In genomic region chr4:126961661-126962060, GRCh38 we compare ENCODE assay signal across 34 cellular contexts.
"Had no signal": no experiment of that assay in that cellular context is flagged by ENCODE, and none has a peak within 500 bp of the region (broad histone marks: within the 10 kb centered on the region; RNA-seq: fewer than 3 reads in every experiment).

No MANE protein-coding gene starts in this region.

- FAIRE-seq: astrocyte, TTC549 had no signal

- DNase-seq: activated B cell treated with CpG ODN at 0.5 μM for 24 hours; activated CD4-positive, alpha-beta memory T cell treated with anti-CD3 and anti-CD28 coated beads for 36 hours; activated CD4-positive, alpha-beta T cell treated with anti-CD3 and anti-CD28 coated beads for 4 hours; activated CD4-positive, alpha-beta T cell treated with anti-CD3 and anti-CD28 coated beads, Interleukin-2, amount 10 ng/mL, durations not matched to agents 24 days and 14 days; activated CD4-positive, alpha-beta T cell treated with anti-CD3 and anti-CD28 coated beads, Interleukin-2, amount 50 U/mL, for 1 hour; activated CD4-positive, alpha-beta T cell treated with anti-CD3 and anti-CD28 coated beads, Interleukin-2, amount 50 U/mL, for 4 hours; activated CD4-positive, CD25-positive, alpha-beta regulatory T cell treated with anti-CD3 and anti-CD28 coated beads, Interleukin-2, amount 50 U/mL, for 72 hours; activated CD8-positive, alpha-beta memory T cell treated with anti-CD3 and anti-CD28 coated beads, Interleukin-2, amount 50 U/mL, for 4 hours; activated CD8-positive, alpha-beta T cell treated with anti-CD3 and anti-CD28 coated beads for 36 hours; activated effector memory CD4-positive, alpha-beta T cell treated with anti-CD3 and anti-CD28 coated beads, Interleukin-2, amount 50 U/mL, for 16 hours; activated gamma-delta T cell treated with Interleukin-2 at 50 U/mL for 16 hours; activated naive CD4-positive, alpha-beta T cell; activated naive CD4-positive, alpha-beta T cell treated with anti-CD3 and anti-CD28 coated beads for 36 hours; activated naive CD4-positive, alpha-beta T cell treated with anti-CD3 and anti-CD28 coated beads, Interleukin-2, amount 50 U/mL, for 16 hours; activated naive CD8-positive, alpha-beta T cell treated with anti-CD3 and anti-CD28 coated beads for 36 hours; activated T-cell treated with anti-CD3 and anti-CD28 coated beads for 4 hours; activated T-cell treated with anti-CD3 and anti-CD28 coated beads, Interleukin-2, amount 50 U/mL, for 1 hour; activated T-cell treated with anti-CD3 and anti-CD28 coated beads, Interleukin-2, amount 50 U/mL, for 4 hours; activated T-cell treated with anti-CD3 and anti-CD28 coated beads, Interleukin-2, amount 50 U/mL, for 72 hours; adrenal gland; amniotic stem cell; aorta; body of pancreas; brain microvascular endothelial cell; central memory CD4-positive, alpha-beta T cell; T-helper 1 cell; T-helper 2 cell; T-helper 9 cell had no signal

- H3K27ac ChIP-seq: adrenal gland, body of pancreas, brain microvascular endothelial cell, breast epithelium, VCaP had no signal

- H3K9me3 ChIP-seq: adrenal gland, body of pancreas, breast epithelium had no signal

- H3K4me3 ChIP-seq: adrenal gland, body of pancreas, breast epithelium had no signal

- H3K36me3 ChIP-seq: adrenal gland, brain microvascular endothelial cell, breast epithelium had no signal

- H3K27me3 ChIP-seq: adrenal gland, body of pancreas, brain microvascular endothelial cell, breast epithelium had no signal

- ATAC-seq: activated CD8-positive, alpha-beta T cell treated with anti-CD3 and anti-CD28 coated beads for 36 hours; activated naive CD4-positive, alpha-beta T cell treated with anti-CD3 and anti-CD28 coated beads, Interleukin-2, amount 50 U/mL, for 72 hours; activated T-cell treated with anti-CD3 and anti-CD28 coated beads, Interleukin-2, amount 50 U/mL, for 4 hours; activated T-cell treated with anti-CD3 and anti-CD28 coated beads, Interleukin-2, amount 50 U/mL, for 72 hours; activated T-helper 17 cell treated with anti-CD3 and anti-CD28 coated beads, Interleukin-2, amount 50 U/mL, for 72 hours; body of pancreas had no signal

- H3K4me1 ChIP-seq: adrenal gland, body of pancreas, breast epithelium had no signal
